In the genomic region with DNA sequence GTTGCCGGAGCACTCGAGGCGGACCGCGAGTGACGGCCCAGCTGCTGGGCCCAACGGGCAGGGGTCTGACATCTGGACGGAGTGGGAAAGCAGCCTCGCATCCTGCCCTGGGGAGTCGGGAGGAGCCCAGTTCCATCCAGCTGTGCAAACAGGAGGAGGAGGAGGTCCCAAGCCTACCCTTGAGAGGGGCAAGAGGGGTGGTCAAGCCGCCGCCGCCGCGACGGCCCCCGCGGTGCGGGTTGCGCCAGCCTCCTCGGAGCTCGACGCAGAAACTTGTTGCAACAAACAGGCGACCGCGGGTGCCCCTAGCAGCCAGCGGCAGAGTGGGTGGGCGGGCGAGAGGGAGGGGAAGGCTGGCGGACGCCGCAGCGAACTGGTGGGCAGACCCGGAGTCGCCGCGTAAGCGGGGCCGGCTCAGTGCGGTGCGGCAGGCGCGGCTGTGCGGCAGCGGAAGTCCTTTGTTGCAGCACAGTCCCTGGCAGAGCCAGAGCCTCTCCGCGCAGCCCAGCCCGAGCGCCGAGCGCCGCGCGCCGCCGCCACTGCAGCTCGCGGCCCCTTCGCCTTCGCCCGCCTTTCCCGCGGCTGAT, we compare ENCODE assay signal across 8 cellular contexts. TPM values are rescaled to one million over a fixed set of nuclear protein-coding genes. Genes with fewer than 3 reads are reported as not detected.
DNase-seq lines count a peak whose midpoint lies in the region; ATAC-seq, FAIRE-seq and TF ChIP-seq lines count a peak whose summit lies in the region.

A gene with protein sequence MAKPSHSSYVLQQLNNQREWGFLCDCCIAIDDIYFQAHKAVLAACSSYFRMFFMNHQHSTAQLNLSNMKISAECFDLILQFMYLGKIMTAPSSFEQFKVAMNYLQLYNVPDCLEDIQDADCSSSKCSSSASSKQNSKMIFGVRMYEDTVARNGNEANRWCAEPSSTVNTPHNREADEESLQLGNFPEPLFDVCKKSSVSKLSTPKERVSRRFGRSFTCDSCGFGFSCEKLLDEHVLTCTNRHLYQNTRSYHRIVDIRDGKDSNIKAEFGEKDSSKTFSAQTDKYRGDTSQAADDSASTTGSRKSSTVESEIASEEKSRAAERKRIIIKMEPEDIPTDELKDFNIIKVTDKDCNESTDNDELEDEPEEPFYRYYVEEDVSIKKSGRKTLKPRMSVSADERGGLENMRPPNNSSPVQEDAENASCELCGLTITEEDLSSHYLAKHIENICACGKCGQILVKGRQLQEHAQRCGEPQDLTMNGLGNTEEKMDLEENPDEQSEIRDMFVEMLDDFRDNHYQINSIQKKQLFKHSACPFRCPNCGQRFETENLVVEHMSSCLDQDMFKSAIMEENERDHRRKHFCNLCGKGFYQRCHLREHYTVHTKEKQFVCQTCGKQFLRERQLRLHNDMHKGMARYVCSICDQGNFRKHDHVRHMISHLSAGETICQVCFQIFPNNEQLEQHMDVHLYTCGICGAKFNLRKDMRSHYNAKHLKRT (plus strand): TSS at position 461 of the 587 bp plus-strand sequence. CDS start 16,735 bp downstream, outside the sequence.

- FAIRE-seq in H54 (lab: Jason Lieb, UNC): no peak

- peak within 1 kb of the TSS; percentile 80 for H2AFZ ChIP-seq in osteoblast (ENCODE audit: low read length)

- H4K20me1 ChIP-seq in osteoblast (ENCODE audit: insufficient read depth, low read length): peaks cover 40% of the 10 kb centered on the region

- DNase-seq in DMS53 (lab: John Stamatoyannopoulos, UW) (peak; percentile 94), H54 (ENCODE audit: insufficient read length, low spot score) (peak; percentile 50), NAMALWA (ENCODE audit: low spot score) (peak; percentile 76), glomerular visceral epithelial cell (ENCODE audit: extremely low spot score) (peak; percentile 89), osteoblast (ENCODE audit: insufficient read length, low spot score, missing footprints) (peak; percentile 95)
- DNase-seq in activated naive CD4-positive, alpha-beta T cell treated with anti-CD3 and anti-CD28 coated beads, Interleukin-2, amount 50 U/mL, for 72 hours (ENCODE audit: low spot score in 2 of 2): peak; percentile 79 to 89

- no peaks in the 10 kb centered on the region for H3K27me3 ChIP-seq in osteoblast (ENCODE audit: insufficient read depth, low read length)

- H3K4me3 ChIP-seq in osteoblast (ENCODE audit: insufficient read depth, low read length): peak within 1 kb of the TSS; percentile 88

- peaks cover 45% of the 10 kb centered on the region for H3K4me1 ChIP-seq in osteoblast (ENCODE audit: insufficient read depth, low read length)

- no peaks in the 10 kb centered on the region for H3K36me3 ChIP-seq in osteoblast (ENCODE audit: insufficient read depth, low read length)

- TF ChIP-seq POLR2A in H54 (IDR thresholded peaks at IDR 0.05; ENCODE audit: low read depth, low read length): peak; percentile 55

- peak; percentile 57 for ATAC-seq in SK-N-SH treated with all-trans-retinoic acid at 6 μM for 48 hours
- ATAC-seq in activated naive CD4-positive, alpha-beta T cell treated with anti-CD3 and anti-CD28 coated beads, Interleukin-2, amount 50 U/mL, for 72 hours: peak; percentile 55 to 58

- peaks cover 77% of the 10 kb centered on the region for H3K79me2 ChIP-seq in osteoblast (ENCODE audit: insufficient read depth, low read length)

- peak within 1 kb of the TSS; percentile 97 for H3K4me2 ChIP-seq in osteoblast (ENCODE audit: insufficient read depth, low read length)

- no peaks in the 10 kb centered on the region for H3K9me3 ChIP-seq in osteoblast (ENCODE audit: low read depth, low read length)

- H3K9me3 Mint-ChIP-seq in activated naive CD4-positive, alpha-beta T cell treated with anti-CD3 and anti-CD28 coated beads, Interleukin-2, amount 50 U/mL, for 72 hours: no peaks in the 10 kb centered on the region

- peak within 1 kb of the TSS; percentile 89 for H3K27ac ChIP-seq in osteoblast (ENCODE audit: low read depth, low read length)
- peak within 1 kb of the TSS; percentile 98 for H3K27ac ChIP-seq in temporal lobe (ENCODE audit: low read depth, low read length)

- peaks cover 36 to 49% of the 10 kb centered on the region in 2 donors for H3K36me3 Mint-ChIP-seq in activated naive CD4-positive, alpha-beta T cell treated with anti-CD3 and anti-CD28 coated beads, Interleukin-2, amount 50 U/mL, for 72 hours

- no peak for TF ChIP-seq CTCF in osteoblast (IDR thresholded peaks at IDR 0.05; ENCODE audit: extremely low read depth, low read depth, low read length)

- peak within 1 kb of the TSS; percentile 89 to 100 for H3K27ac Mint-ChIP-seq in activated naive CD4-positive, alpha-beta T cell treated with anti-CD3 and anti-CD28 coated beads, Interleukin-2, amount 50 U/mL, for 72 hours

TF ChIP-seq in SK-N-SH treated with all-trans-retinoic acid at 6 μM for 48 hours, 23 proteins besides CTCF, POLR2A, EP300 and RAD21:
- no peak for TF ChIP-seq ESRRG (CRISPR knock-in tag; IDR thresholded peaks at IDR 0.05)
- no peak for TF ChIP-seq BACH2 (CRISPR knock-in tag; IDR thresholded peaks at IDR 0.05; ENCODE audit: borderline replicate concordance)
- no peak for TF ChIP-seq ZNF8 (CRISPR knock-in tag; IDR thresholded peaks at IDR 0.05)
- TF ChIP-seq OSR1 (CRISPR knock-in tag; IDR thresholded peaks at IDR 0.05): no peak
- TF ChIP-seq TCF4 (CRISPR knock-in tag; IDR thresholded peaks at IDR 0.05; ENCODE audit: borderline replicate concordance): no peak
- no peak for TF ChIP-seq ARNTL (CRISPR knock-in tag; IDR thresholded peaks at IDR 0.05; ENCODE audit: borderline replicate concordance, low read depth)
- TF ChIP-seq, protein P1, sequence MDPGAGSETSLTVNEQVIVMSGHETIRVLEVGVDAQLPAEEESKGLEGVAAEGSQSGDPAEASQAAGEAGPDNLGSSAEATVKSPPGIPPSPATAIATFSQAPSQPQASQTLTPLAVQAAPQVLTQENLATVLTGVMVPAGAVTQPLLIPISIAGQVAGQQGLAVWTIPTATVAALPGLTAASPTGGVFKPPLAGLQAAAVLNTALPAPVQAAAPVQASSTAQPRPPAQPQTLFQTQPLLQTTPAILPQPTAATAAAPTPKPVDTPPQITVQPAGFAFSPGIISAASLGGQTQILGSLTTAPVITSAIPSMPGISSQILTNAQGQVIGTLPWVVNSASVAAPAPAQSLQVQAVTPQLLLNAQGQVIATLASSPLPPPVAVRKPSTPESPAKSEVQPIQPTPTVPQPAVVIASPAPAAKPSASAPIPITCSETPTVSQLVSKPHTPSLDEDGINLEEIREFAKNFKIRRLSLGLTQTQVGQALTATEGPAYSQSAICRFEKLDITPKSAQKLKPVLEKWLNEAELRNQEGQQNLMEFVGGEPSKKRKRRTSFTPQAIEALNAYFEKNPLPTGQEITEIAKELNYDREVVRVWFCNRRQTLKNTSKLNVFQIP (CRISPR knock-in tag; IDR thresholded peaks at IDR 0.05; ENCODE audit: borderline replicate concordance, low read depth): no peak
- TF ChIP-seq GLIS3 (CRISPR knock-in tag; IDR thresholded peaks at IDR 0.05): peak; percentile 26; the same call in 1 of the 2 replicates
- no peak for TF ChIP-seq SNAI2 (CRISPR knock-in tag; IDR thresholded peaks at IDR 0.05)

RNA-seq across cellular contexts. Expression of the gene that starts here (rescaled TPM):
- 10 to 100 TPM; 49.6 to 69.7 TPM for total RNA-seq in activated naive CD4-positive, alpha-beta T cell treated with anti-CD3 and anti-CD28 coated beads, Interleukin-2, amount 50 U/mL, for 72 hours
- total RNA-seq in osteoblast (60.4 and 67.7 TPM in 2 replicates), temporal lobe (39.6 TPM)

Comparison
In these comparisons a context has a peak if more than half of its experiments do, and no peak if none do; other contexts are left out.
1. Peak in every context shown above with its lines: DNase-seq, ATAC-seq, H3K4me3 ChIP-seq and H3K27ac ChIP-seq.